ENCODE assay signal across 17 cellular contexts in genomic region chr6:38191418-38191817, GRCh38.
DNase-seq lines count a peak whose midpoint lies in the region; ATAC-seq, FAIRE-seq and TF ChIP-seq lines count a peak whose summit lies in the region.
"Had no signal": no experiment of that assay in that cellular context is flagged by ENCODE, and none has a peak within 500 bp of the region (broad histone marks: within the 10 kb centered on the region; RNA-seq: fewer than 3 reads in every experiment).

No MANE protein-coding gene starts in this region.

- H2BK5ac ChIP-seq in mesendoderm (ENCODE audit: low read length): peak overlapping the region; percentile 29

- H2BK15ac ChIP-seq in mesendoderm (replicated peaks; ENCODE audit: low read depth): no peak overlapping the region

- peaks cover 31% of the 10 kb centered on the region for H3K36me3 Mint-ChIP-seq in stimulated activated memory B cell treated with anti-CD40 and anti-IgM and Interleukin-4, amounts not matched to agents 10 μg/mL and 1 μg/mL and 100 μg/mL, for 72 hours
- H3K36me3 Mint-ChIP-seq in activated CD4-positive, alpha-beta T cell treated with anti-CD3 and anti-CD28 coated beads, Interleukin-2, amount 10 ng/mL, durations not matched to agents 7 days and 5 days (ENCODE audit: low read depth): no peaks in the 10 kb centered on the region

- no peaks in the 10 kb centered on the region for H3K27me3 ChIP-seq in right atrium auricular region
- no peaks in the 10 kb centered on the region for H3K27me3 ChIP-seq in NT2/D1 (ENCODE audit: insufficient read depth, insufficient read length)
- no peaks in the 10 kb centered on the region for H3K27me3 ChIP-seq in mesendoderm (ENCODE audit: insufficient read depth, low read length, poor library complexity)
- no peaks in the 10 kb centered on the region for H3K27me3 ChIP-seq in stomach
- H3K27me3 ChIP-seq: BE2C had no signal

- H3K27ac ChIP-seq in right atrium auricular region (no peak overlapping the region), mesendoderm (ENCODE audit: low read depth, low read length) (no peak overlapping the region), stomach (no peak overlapping the region)
- H3K27ac ChIP-seq: A549, C4-2B had no signal

- TF ChIP-seq CTCF in right atrium auricular region (IDR thresholded peaks at IDR 0.05): no peak
- no peak for TF ChIP-seq CTCF in stomach (IDR thresholded peaks at IDR 0.05)

- H3K9ac ChIP-seq in NT2/D1 (ENCODE audit: insufficient read length, low read depth): peak overlapping the region; percentile 32
- no peak overlapping the region for H3K9ac ChIP-seq in mesendoderm (ENCODE audit: low read length)

- TF ChIP-seq POLR2A in stomach (IDR thresholded peaks at IDR 0.05): no peak

- H4K8ac ChIP-seq in mesendoderm (ENCODE audit: low read depth, low read length): no peak overlapping the region

- peak overlapping the region; percentile 57 for H3K56ac ChIP-seq in mesendoderm (ENCODE audit: low read length)

- DNase-seq in cardiac septum (ENCODE audit: low spot score): peak; percentile 50
- DNase-seq in right atrium auricular region (ENCODE audit: low spot score): no peak
- no peak for DNase-seq in NT2/D1 (ENCODE audit: low read depth, low spot score)
- DNase-seq in mesendoderm: no peak
- no peak for DNase-seq in activated CD4-positive, alpha-beta T cell treated with anti-CD3 and anti-CD28 coated beads, Interleukin-2, amount 10 ng/mL, durations not matched to agents 7 days and 5 days
- DNase-seq in frontal cortex (ENCODE audit: low spot score in 2 of 2): no peak
- DNase-seq in stomach: no peak
- DNase-seq: BE2C; CD4-positive, alpha-beta memory T cell; DMS79 treated with DMSO at 0.1 percent for 48 hours; EL had no signal

- H3K18ac ChIP-seq in mesendoderm (ENCODE audit: low read length): peak overlapping the region; percentile 25

- ATAC-seq in stimulated activated memory B cell treated with anti-CD40 and anti-IgM and Interleukin-4, amounts not matched to agents 10 μg/mL and 1 μg/mL and 100 μg/mL, for 72 hours: no peak
- ATAC-seq: A549 had no signal

- CTCF ChIA-PET in activated CD4-positive, alpha-beta T cell treated with anti-CD3 and anti-CD28 coated beads, Interleukin-2, amount 10 ng/mL, durations not matched to agents 7 days and 5 days (lab: Charles Lee): no interaction called here

- no peaks in the 10 kb centered on the region for H3K4me1 Mint-ChIP-seq in stimulated activated memory B cell treated with anti-CD40 and anti-IgM and Interleukin-4, amounts not matched to agents 10 μg/mL and 1 μg/mL and 100 μg/mL, for 72 hours
- H3K4me1 Mint-ChIP-seq in activated CD4-positive, alpha-beta T cell treated with anti-CD3 and anti-CD28 coated beads, Interleukin-2, amount 10 ng/mL, durations not matched to agents 7 days and 5 days: no peaks in the 10 kb centered on the region
- H3K4me1 Mint-ChIP-seq: IgD-negative memory B cell had no signal

- FAIRE-seq in frontal cortex (lab: Jason Lieb, UNC): no peak
- FAIRE-seq: A549, G401.6, GM12891 had no signal

- H3K4me3 Mint-ChIP-seq in stimulated activated memory B cell treated with anti-CD40 and anti-IgM and Interleukin-4, amounts not matched to agents 10 μg/mL and 1 μg/mL and 100 μg/mL, for 72 hours: no peak overlapping the region
- no peak overlapping the region for H3K4me3 Mint-ChIP-seq in activated CD4-positive, alpha-beta T cell treated with anti-CD3 and anti-CD28 coated beads, Interleukin-2, amount 10 ng/mL, durations not matched to agents 7 days and 5 days
- H3K4me3 Mint-ChIP-seq: CD4-positive, alpha-beta memory T cell; IgD-negative memory B cell had no signal

- WGBS in mesendoderm (ENCODE audit: extremely low coverage, insufficient coverage, low lambda C conversion rate): no CpG with 5 or more reads among the region's 9 CpGs
- 85 to 92% (median 90%) methylated on average over 6 to 9 of the region's 9 CpGs for WGBS in stomach, 5 donors

- peak overlapping the region; percentile 6 for H2AK5ac ChIP-seq in mesendoderm (ENCODE audit: low read length)

- H3K4ac ChIP-seq in mesendoderm (ENCODE audit: low read depth, low read length): peak overlapping the region; percentile 5

- H3K9me3 ChIP-seq in right atrium auricular region (no peaks in the 10 kb centered on the region), NT2/D1 (ENCODE audit: insufficient read depth, low read length) (no peaks in the 10 kb centered on the region), stomach (no peaks in the 10 kb centered on the region)
- H3K9me3 ChIP-seq: A549, BE2C had no signal

- H3K4me1 ChIP-seq in right atrium auricular region: no peaks in the 10 kb centered on the region
- H3K4me1 ChIP-seq in NT2/D1 (ENCODE audit: insufficient read depth, insufficient read length): peaks cover 27% of the 10 kb centered on the region
- peaks cover 18% of the 10 kb centered on the region for H3K4me1 ChIP-seq in mesendoderm (ENCODE audit: control insufficient read depth, low read depth, low read length)
- no peaks in the 10 kb centered on the region for H3K4me1 ChIP-seq in stomach
- H3K4me1 ChIP-seq: A549 had no signal

- POLR2A ChIA-PET in activated CD4-positive, alpha-beta T cell treated with anti-CD3 and anti-CD28 coated beads, Interleukin-2, amount 10 ng/mL, durations not matched to agents 7 days and 5 days (lab: Charles Lee): no interaction called here

- no peak for TF ChIP-seq EP300 in stomach (IDR thresholded peaks at IDR 0.05)

- no peak overlapping the region for H2BK120ac ChIP-seq in mesendoderm (ENCODE audit: low read depth, low read length)

- no peaks in the 10 kb centered on the region for H3K36me3 ChIP-seq in right atrium auricular region
- H3K36me3 ChIP-seq in NT2/D1 (ENCODE audit: insufficient read depth, insufficient read length, low read length): no peaks in the 10 kb centered on the region
- H3K36me3 ChIP-seq in mesendoderm (ENCODE audit: control insufficient read depth, insufficient read depth, low read length): peaks cover 1% of the 10 kb centered on the region
- H3K36me3 ChIP-seq in stomach: no peaks in the 10 kb centered on the region
- H3K36me3 ChIP-seq: BE2C had no signal

- H3K79me1 ChIP-seq in mesendoderm (ENCODE audit: low read length): no peaks in the 10 kb centered on the region

- H3K4me2 ChIP-seq in mesendoderm (ENCODE audit: low read length): no peak overlapping the region
- H3K4me2 ChIP-seq: A549 had no signal

- H3K9me3 Mint-ChIP-seq in stimulated activated memory B cell treated with anti-CD40 and anti-IgM and Interleukin-4, amounts not matched to agents 10 μg/mL and 1 μg/mL and 100 μg/mL, for 72 hours: no peaks in the 10 kb centered on the region
- H3K9me3 Mint-ChIP-seq in activated CD4-positive, alpha-beta T cell treated with anti-CD3 and anti-CD28 coated beads, Interleukin-2, amount 10 ng/mL, durations not matched to agents 7 days and 5 days: no peaks in the 10 kb centered on the region
- H3K9me3 Mint-ChIP-seq: CD4-positive, alpha-beta memory T cell; IgD-negative memory B cell had no signal

- H3K27me3 Mint-ChIP-seq in stimulated activated memory B cell treated with anti-CD40 and anti-IgM and Interleukin-4, amounts not matched to agents 10 μg/mL and 1 μg/mL and 100 μg/mL, for 72 hours: no peaks in the 10 kb centered on the region
- H3K27me3 Mint-ChIP-seq in activated CD4-positive, alpha-beta T cell treated with anti-CD3 and anti-CD28 coated beads, Interleukin-2, amount 10 ng/mL, durations not matched to agents 7 days and 5 days: no peaks in the 10 kb centered on the region
- H3K27me3 Mint-ChIP-seq: CD4-positive, alpha-beta memory T cell; IgD-negative memory B cell had no signal

- H3K27ac Mint-ChIP-seq in stimulated activated memory B cell treated with anti-CD40 and anti-IgM and Interleukin-4, amounts not matched to agents 10 μg/mL and 1 μg/mL and 100 μg/mL, for 72 hours: peak overlapping the region; percentile 15
- H3K27ac Mint-ChIP-seq in activated CD4-positive, alpha-beta T cell treated with anti-CD3 and anti-CD28 coated beads, Interleukin-2, amount 10 ng/mL, durations not matched to agents 7 days and 5 days: no peak overlapping the region

- H3K23ac ChIP-seq in mesendoderm (ENCODE audit: low read length): no peak overlapping the region

- H3K4me3 ChIP-seq in right atrium auricular region (no peak overlapping the region), NT2/D1 (ENCODE audit: insufficient read length, low read depth) (no peak overlapping the region), mesendoderm (ENCODE audit: low read length) (no peak overlapping the region), stomach (no peak overlapping the region)
- H3K4me3 ChIP-seq: A549 had no signal

- intact Hi-C loops in cardiac septum (cut with DNase I): no loop called here
- intact Hi-C loops in stomach (cut with DNase I; ENCODE audit: low total_unique reads): no loop called here

- H4K5ac ChIP-seq in mesendoderm (ENCODE audit: low read length): no peak overlapping the region

- no peaks in the 10 kb centered on the region for H3K79me2 ChIP-seq in mesendoderm (ENCODE audit: control insufficient read depth, insufficient read depth, low read length)
